25 cellular contexts compared by ENCODE assay signal in the genomic region with DNA sequence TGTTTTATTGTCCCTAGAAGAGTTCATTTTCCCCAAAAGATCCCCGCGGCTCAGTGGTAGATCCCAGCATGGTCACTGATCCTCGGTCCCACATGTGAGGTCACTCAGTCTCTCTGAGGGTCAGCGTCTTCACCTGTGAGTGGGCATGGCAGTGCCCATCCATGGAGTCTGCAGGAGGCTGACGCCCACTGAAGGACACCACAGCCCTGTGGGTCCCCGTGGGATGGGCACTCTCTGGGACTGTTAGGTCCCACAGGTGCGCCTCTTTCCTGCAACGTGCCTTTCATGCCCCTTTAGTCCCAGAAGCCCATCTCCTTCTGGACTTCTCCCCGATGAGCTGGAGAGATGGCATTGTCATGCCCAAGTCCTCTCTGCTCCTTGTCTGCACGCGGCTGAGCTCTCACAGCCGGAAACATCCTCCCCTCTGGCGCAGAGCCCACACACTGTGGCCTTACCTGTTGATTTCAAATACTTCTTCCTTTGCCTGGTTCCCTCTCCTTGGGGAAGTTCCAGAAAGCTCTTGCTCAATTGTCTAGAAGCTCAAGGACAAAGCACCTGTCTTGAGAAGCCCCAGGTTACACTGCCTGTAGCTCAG.
DNase-seq lines count a peak whose midpoint lies in the region; ATAC-seq and TF ChIP-seq lines count a peak whose summit lies in the region.
"Had no signal": no experiment of that assay in that cellular context is flagged by ENCODE, and none has a peak within 500 bp of the region (broad histone marks: within the 10 kb centered on the region; RNA-seq: fewer than 3 reads in every experiment).

No MANE protein-coding gene starts in this region.

- H3K4me3 ChIP-seq in mammary epithelial cell (replicated peaks in 1 of 3; ENCODE audit: insufficient read depth in 1 of 3, low read depth in 2 of 3, low read length in 3 of 3), result no peak overlapping the region
- no peak overlapping the region for H3K4me3 ChIP-seq in Panc1 (ENCODE audit: low read depth in 2 of 2, low read length in 2 of 2)
- no peak overlapping the region for H3K4me3 ChIP-seq in lower lobe of right lung
- no peak overlapping the region for H3K4me3 ChIP-seq in upper lobe of right lung
- no peak overlapping the region for H3K4me3 ChIP-seq in gastrocnemius medialis
- no peak overlapping the region for H3K4me3 ChIP-seq in stomach
- H3K4me3 ChIP-seq: A549, ascending aorta, GM12878, SJCRH30, smooth muscle cell, uterus had no signal

- H3K4me3 Mint-ChIP-seq in MCF 10A (ENCODE audit: unreplicated experiment), result no peak overlapping the region
- H3K4me3 Mint-ChIP-seq: T-cell had no signal

- H3K27ac ChIP-seq in mammary epithelial cell (ENCODE audit: insufficient read depth, low read depth, low read length) (no peak overlapping the region), Panc1 (ENCODE audit: low read length) (no peak overlapping the region), lower lobe of right lung (no peak overlapping the region), upper lobe of right lung (no peak overlapping the region), gastrocnemius medialis (no peak overlapping the region), stomach (no peak overlapping the region)
- H3K27ac ChIP-seq: A549, ascending aorta, SJCRH30, uterus had no signal

- no peak overlapping the region for H3K27ac Mint-ChIP-seq in MCF 10A (ENCODE audit: low read depth, unreplicated experiment)
- H3K27ac Mint-ChIP-seq: activated naive CD4-positive, alpha-beta T cell treated with anti-CD3 and anti-CD28 coated beads, Interleukin-2, amount 50 U/mL, for 72 hours; activated T-helper 2 cell treated with anti-CD3 and anti-CD28 coated beads, Interferon-gamma antibody, Interleukin-2, Interleukin-4, amounts not matched to agents 10 μg/mL and 5 μg/mL and 100 μg/mL, durations not matched to agents 14 hours and 24 hours and 36 hours; T-cell had no signal

- POLR2A ChIA-PET in MCF 10A (lab: Yijun Ruan, JAX) (interaction anchor here (0.6 kb wide), 1 partner anchor 776 kb away, joined by 3 read pairs; no protein-coding TSS in a partner anchor), Panc1 (lab: Charles Lee) (no interaction called here)

- dilution Hi-C loops in mammary epithelial cell (cut with HindIII; ENCODE audit: low sequenced_read_pairs), result no loop called here

- ATAC-seq in Panc1 (0 out of 2 replicates have a peak, but pooled peaks have one; percentile 14), lower lobe of right lung (peak; percentile 29 to 56), upper lobe of right lung (peak; percentile 52), GM21528 (IDR thresholded peaks at IDR 0.05; ENCODE audit: low FRiP score, unreplicated experiment) (no peak), gastrocnemius medialis (no peak)
- ATAC-seq: A549; activated naive CD4-positive, alpha-beta T cell treated with anti-CD3 and anti-CD28 coated beads, Interleukin-2, amount 50 U/mL, for 72 hours; GM12878; T-cell had no signal

- no peaks in the 10 kb centered on the region for H3K9me3 Mint-ChIP-seq in MCF 10A (ENCODE audit: unreplicated experiment)
- H3K9me3 Mint-ChIP-seq: activated naive CD4-positive, alpha-beta T cell treated with anti-CD3 and anti-CD28 coated beads, Interleukin-2, amount 50 U/mL, for 72 hours; activated T-helper 2 cell treated with anti-CD3 and anti-CD28 coated beads, Interferon-gamma antibody, Interleukin-2, Interleukin-4, amounts not matched to agents 10 μg/mL and 5 μg/mL and 100 μg/mL, durations not matched to agents 14 hours and 24 hours and 36 hours; T-cell had no signal

- no peak for TF ChIP-seq POLR2A in gastrocnemius medialis (IDR thresholded peaks at IDR 0.05)
- TF ChIP-seq POLR2A in stomach (IDR thresholded peaks at IDR 0.05), result no peak

- in situ Hi-C loops in mammary epithelial cell (cut with MboI; ENCODE audit: low sequenced_read_pairs in 2 of 2) (no loop called here), Panc1 (cut with HindIII; ENCODE audit: low pct_unique_long_range_greater_than_20kb, low sequenced_read_pairs) (no loop called here), gastrocnemius medialis (cut with MboI; ENCODE audit: low sequenced_read_pairs in 4 of 4) (no loop called here)

- H3K27me3 ChIP-seq in mammary epithelial cell (ENCODE audit: insufficient read depth, low read length) (no peaks in the 10 kb centered on the region), Panc1 (ENCODE audit: control insufficient read depth, insufficient read depth, low read length) (no peaks in the 10 kb centered on the region; the same call in 1 of the 2 replicates), lower lobe of right lung (ENCODE audit: low read depth) (no peaks in the 10 kb centered on the region), upper lobe of right lung (no peaks in the 10 kb centered on the region), gastrocnemius medialis (peaks cover 0 to 8% (median 2%) of the 10 kb centered on the region in 3 donors), stomach (no peaks in the 10 kb centered on the region)
- H3K27me3 ChIP-seq: ascending aorta, BE2C, SJCRH30, uterus had no signal

- H2AFZ ChIP-seq in mammary epithelial cell (ENCODE audit: low read depth, low read length), result no peak overlapping the region

- DNase-seq in MCF 10A (ENCODE audit: unreplicated experiment) (peak; percentile 59), mammary epithelial cell (no peak), Panc1 (ENCODE audit: low read depth, low spot score) (no peak), lower lobe of right lung (no peak), upper lobe of right lung (no peak), gastrocnemius medialis (no peak), stomach (no peak)
- DNase-seq: BE2C; caudate nucleus; HCEC 1CT; IMR-90; kidney; NCI-H1417; NK-92 treated with Interleukin-12 subunit alpha and Interleukin-12 subunit beta, amount 100 ng/mL, for 24 hours; SJCRH30; substantia nigra; T-cell; uterus had no signal

- H3K4me1 Mint-ChIP-seq in MCF 10A (ENCODE audit: insufficient read depth, unreplicated experiment), result no peaks in the 10 kb centered on the region
- H3K4me1 Mint-ChIP-seq: T-cell had no signal

- H3K9ac ChIP-seq in mammary epithelial cell (ENCODE audit: insufficient read depth, low read length), result no peak overlapping the region

- no peaks in the 10 kb centered on the region for H3K27me3 Mint-ChIP-seq in MCF 10A (ENCODE audit: insufficient read depth, unreplicated experiment)

- CTCF ChIA-PET in MCF 10A (lab: Yijun Ruan, JAX), result no interaction called here
- CTCF ChIA-PET in mammary epithelial cell (lab: Charles Lee; ENCODE audit: low non-redundant PET), result no interaction called here
- CTCF ChIA-PET in Panc1 (lab: Charles Lee), result no interaction called here

- no peaks in the 10 kb centered on the region for H3K36me3 Mint-ChIP-seq in MCF 10A (ENCODE audit: insufficient read depth, unreplicated experiment)
- H3K36me3 Mint-ChIP-seq: activated naive CD4-positive, alpha-beta T cell treated with anti-CD3 and anti-CD28 coated beads, Interleukin-2, amount 50 U/mL, for 72 hours; T-cell had no signal

- TF ChIP-seq EP300 in stomach (IDR thresholded peaks at IDR 0.05), result no peak

- no peaks in the 10 kb centered on the region for H3K79me2 ChIP-seq in mammary epithelial cell (ENCODE audit: insufficient read depth, low read length)

- no peaks in the 10 kb centered on the region for H3K4me1 ChIP-seq in mammary epithelial cell (ENCODE audit: insufficient read depth, low read length)
- no peaks in the 10 kb centered on the region for H3K4me1 ChIP-seq in Panc1 (ENCODE audit: control insufficient read depth, insufficient read depth, low read length)
- no peaks in the 10 kb centered on the region for H3K4me1 ChIP-seq in lower lobe of right lung
- no peaks in the 10 kb centered on the region for H3K4me1 ChIP-seq in upper lobe of right lung
- H3K4me1 ChIP-seq in gastrocnemius medialis, result no peaks in the 10 kb centered on the region
- H3K4me1 ChIP-seq in stomach, result peaks cover 0 to 12% (median 0%) of the 10 kb centered on the region in 4 donors
- H3K4me1 ChIP-seq: A549, ascending aorta, BE2C, uterus had no signal

- intact Hi-C loops in MCF 10A (cut with micrococcal nuclease) (no loop called here), mammary epithelial cell (cut with micrococcal nuclease) (no loop called here), Panc1 (cut with micrococcal nuclease; ENCODE audit: unreplicated experiment) (no loop called here), lower lobe of right lung (cut with DNase I) (no loop called here), upper lobe of right lung (cut with DNase I) (no loop called here), gastrocnemius medialis (cut with DNase I; ENCODE audit: low total_unique reads) (loop anchor here (2.0 kb wide), 1 partner anchor 32 kb away; no protein-coding TSS in a partner anchor), stomach (cut with DNase I; ENCODE audit: low total_unique reads) (no loop called here)

- H4K20me1 ChIP-seq in mammary epithelial cell (ENCODE audit: insufficient read depth, low read length), result no peaks in the 10 kb centered on the region

- 61% methylated on average over 12 of the region's 13 CpGs for WGBS in mammary epithelial cell (ENCODE audit: low coverage, missing lambda C conversion rate)
- 83 to 93% (median 85%) methylated on average over 10 to 13 of the region's 13 CpGs for WGBS in stomach, 5 donors

- TF ChIP-seq CTCF in MCF 10A (IDR thresholded peaks at IDR 0.05; ENCODE audit: unreplicated experiment), result no peak
- no peak for TF ChIP-seq CTCF in mammary epithelial cell (conservative IDR thresholded peaks at IDR 0.05 in 1 of 2, IDR thresholded peaks at IDR 0.05 in 1 of 2; ENCODE audit: extremely low read depth in 1 of 2, insufficient read depth in 1 of 2, low read depth in 1 of 2, low read length in 2 of 2)
- no peak for TF ChIP-seq CTCF in Panc1 (IDR thresholded peaks at IDR 0.05)
- TF ChIP-seq CTCF in lower lobe of right lung (IDR thresholded peaks at IDR 0.05), result no peak
- no peak for TF ChIP-seq CTCF in upper lobe of right lung (IDR thresholded peaks at IDR 0.05)
- TF ChIP-seq CTCF in gastrocnemius medialis (IDR thresholded peaks at IDR 0.05 in 4 of 5, conservative IDR thresholded peaks at IDR 0.05 in 1 of 5), result no peak
- TF ChIP-seq CTCF in stomach (IDR thresholded peaks at IDR 0.05), result no peak

- no peaks in the 10 kb centered on the region for H3K36me3 ChIP-seq in mammary epithelial cell (ENCODE audit: insufficient read depth, low read length)
- no peaks in the 10 kb centered on the region for H3K36me3 ChIP-seq in Panc1 (ENCODE audit: control insufficient read depth, insufficient read depth, low read length)
- no peaks in the 10 kb centered on the region for H3K36me3 ChIP-seq in lower lobe of right lung
- H3K36me3 ChIP-seq in upper lobe of right lung, result no peaks in the 10 kb centered on the region
- no peaks in the 10 kb centered on the region for H3K36me3 ChIP-seq in gastrocnemius medialis
- no peaks in the 10 kb centered on the region for H3K36me3 ChIP-seq in stomach
- H3K36me3 ChIP-seq: ascending aorta, BE2C, SJCRH30, uterus had no signal

- H3K9me3 ChIP-seq in mammary epithelial cell (replicated peaks; ENCODE audit: insufficient read depth, low read length) (peaks cover 4% of the 10 kb centered on the region), Panc1 (ENCODE audit: control insufficient read depth, insufficient read depth, low read depth, low read length) (no peaks in the 10 kb centered on the region), lower lobe of right lung (no peaks in the 10 kb centered on the region), upper lobe of right lung (no peaks in the 10 kb centered on the region), gastrocnemius medialis (no peaks in the 10 kb centered on the region), stomach (no peaks in the 10 kb centered on the region)
- H3K9me3 ChIP-seq: A549, ascending aorta, BE2C, SJCRH30, uterus had no signal

- H3K4me2 ChIP-seq in mammary epithelial cell (ENCODE audit: insufficient read depth, low read depth, low read length), result no peak overlapping the region
- H3K4me2 ChIP-seq: A549, smooth muscle cell had no signal

- BruUV-seq in MCF 10A (replicated peaks; lab: Mats Ljungman, UMichigan), result no TSS peak
- BruUV-seq in mammary epithelial cell (replicated peaks; lab: Mats Ljungman, UMichigan), result no TSS peak
- no TSS peak for BruUV-seq in Panc1 (replicated peaks; lab: Mats Ljungman, UMichigan)

Comparison
In these comparisons a context has a peak if more than half of its experiments do, and no peak if none do; other contexts are left out.
1. ATAC-seq: peak in Panc1 (single experiment), lower lobe of right lung (2 of 2) and upper lobe of right lung (single experiment); none in GM21528 (single experiment) and gastrocnemius medialis (0 of 2).